In the genomic region with DNA sequence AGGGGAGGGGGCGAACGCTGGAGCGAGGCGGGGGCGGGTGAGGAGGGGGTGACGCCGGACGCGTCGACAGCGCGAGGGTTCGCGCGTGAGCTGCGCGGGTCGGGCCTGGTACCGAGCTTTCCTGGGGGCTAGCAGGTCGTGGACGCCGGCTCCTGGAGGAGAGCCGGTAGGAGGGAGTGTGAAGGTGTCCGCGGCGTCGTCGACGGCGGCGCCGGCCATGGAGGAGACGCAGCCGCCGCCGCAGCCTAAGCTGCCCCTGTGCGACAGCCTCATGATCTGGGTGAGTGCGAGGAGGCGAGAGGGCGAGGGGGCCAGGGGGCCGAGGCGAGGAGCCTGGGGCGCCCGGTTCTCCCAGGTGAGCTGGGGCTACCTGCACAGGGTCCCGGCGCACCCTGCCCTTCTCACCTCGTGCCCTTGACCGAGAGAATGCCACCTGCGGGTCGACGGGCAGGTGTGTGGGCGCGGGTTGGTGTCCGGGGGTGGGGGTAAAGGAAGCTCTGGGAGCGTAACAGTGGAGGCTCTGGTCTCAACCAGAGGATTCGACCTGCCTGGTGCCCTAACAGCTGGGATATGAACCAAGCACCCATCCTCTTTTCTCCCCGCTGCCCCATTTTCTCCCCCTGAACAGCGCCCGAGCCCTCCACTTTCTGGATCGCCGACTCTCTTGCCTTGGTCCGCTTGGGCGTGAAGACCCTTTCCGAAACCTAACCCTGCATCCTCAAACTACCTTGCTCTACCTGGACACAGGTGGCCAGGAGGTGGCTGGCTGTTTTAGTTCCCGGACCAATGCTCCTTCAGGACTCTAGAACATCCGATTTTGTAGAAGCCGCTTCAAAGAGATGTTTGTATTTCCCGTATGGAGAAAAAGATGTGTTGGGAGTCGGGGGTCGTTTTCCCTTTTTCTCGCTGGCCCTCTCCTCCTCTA, we compare ENCODE assay signal across 9 cellular contexts. TPM values are rescaled to one million over a fixed set of nuclear protein-coding genes. Genes with fewer than 3 reads are reported as not detected.
A peak's percentile ranks its signal among the peaks of the same experiment; 100 is the strongest.
DNase-seq lines count a peak whose midpoint lies in the region; ATAC-seq, FAIRE-seq and TF ChIP-seq lines count a peak whose summit lies in the region.
"Had no signal": no experiment of that assay in that cellular context is flagged by ENCODE, and none has a peak within 500 bp of the region (broad histone marks: within the 10 kb centered on the region; RNA-seq: fewer than 3 reads in every experiment).

A gene (plus strand): TSS at position 49 of the 925 bp plus-strand sequence. CDS start 169 bp downstream, at position 218.

- peaks cover 7% of the 10 kb centered on the region; the same call in 1 of the 2 replicates for H3K23me2 ChIP-seq in H1 (ENCODE audit: low read depth, low read length)

- peaks cover 5 to 13% (median 11%) of the 10 kb centered on the region in 4 donors for H3K4me1 Mint-ChIP-seq in naive thymus-derived CD8-positive, alpha-beta T cell

- H3K9me3 Mint-ChIP-seq in naive thymus-derived CD8-positive, alpha-beta T cell = no peaks in the 10 kb centered on the region

- H3K4ac ChIP-seq in H1 (replicated peaks; ENCODE audit: insufficient read length, low read depth, low read length) = no peak within 1 kb of the TSS

- H3K4me3 ChIP-seq in Peyer's patch (peak within 1 kb of the TSS; percentile 65 to 88 (median 73)), H1 (ENCODE audit: extremely low read depth in 1 of 4, insufficient read depth in 2 of 4, low read depth in 3 of 4, low read length in 4 of 4) (peak within 1 kb of the TSS; percentile 66 to 97 (median 74))
- H3K4me3 ChIP-seq: SJSA1 had no signal

- DNase-seq in Peyer's patch = peak in 2 of 3 donors; percentile 17 to 51
- peak; percentile 5 to 86 for DNase-seq in H1 (ENCODE audit: low read depth in 1 of 2, low spot score in 2 of 2)
- peak in 1 of 10 donors; percentile 18 for DNase-seq in naive thymus-derived CD8-positive, alpha-beta T cell
- DNase-seq in hepatic stellate cell (ENCODE audit: low spot score) = no peak
- no peak for DNase-seq in SIG-M5 (lab: John Stamatoyannopoulos, UW)
- no peak for DNase-seq in NCI-H446 (lab: John Stamatoyannopoulos, UW)

- no peak within 1 kb of the TSS for H3K23ac ChIP-seq in H1 (ENCODE audit: insufficient read length)

- peaks cover 0 to 47% of the 10 kb centered on the region in 2 experiments; a peak in 2 of 4 replicates for H3K79me2 ChIP-seq in H1 (ENCODE audit: control insufficient read depth in 1 of 2, insufficient read depth in 2 of 2, low read length in 2 of 2)

- H2BK12ac ChIP-seq in H1 (ENCODE audit: low read depth, low read length) = 0 out of 2 replicates have a peak within 1 kb of the TSS, but pooled peaks have one; percentile 62

- FAIRE-seq in H1 (lab: Jason Lieb, UNC) = peak; percentile 36

- H3K27ac Mint-ChIP-seq in naive thymus-derived CD8-positive, alpha-beta T cell = peak within 1 kb of the TSS in 7 of 10 donors; percentile 72 to 95 (median 88)

- H2BK120ac ChIP-seq in H1 (replicated peaks; ENCODE audit: low read depth, low read length) = no peak within 1 kb of the TSS

- peak within 1 kb of the TSS; percentile 92 for H4K8ac ChIP-seq in H1 (ENCODE audit: extremely low read depth, insufficient read depth, low read length)

- H2BK20ac ChIP-seq in H1 (ENCODE audit: low read length) = no peak within 1 kb of the TSS

- peak within 1 kb of the TSS; percentile 70 to 80 (median 75) for H3K27ac ChIP-seq in Peyer's patch
- peak within 1 kb of the TSS; percentile 57; the same call in 1 of the 2 replicates for H3K27ac ChIP-seq in H1 (ENCODE audit: low read depth, low read length)
- H3K27ac ChIP-seq: SJSA1 had no signal

- no peaks in the 10 kb centered on the region for H3K9me3 ChIP-seq in Peyer's patch
- no peaks in the 10 kb centered on the region for H3K9me3 ChIP-seq in H1 (ENCODE audit: insufficient read depth in 2 of 2, low read depth in 1 of 2, low read length in 1 of 2)
- H3K9me3 ChIP-seq: SJSA1 had no signal

- no peak within 1 kb of the TSS for H3K14ac ChIP-seq in H1 (ENCODE audit: insufficient read length)

- H3K36me3 Mint-ChIP-seq in naive thymus-derived CD8-positive, alpha-beta T cell = no peaks in the 10 kb centered on the region

- no peak for TF ChIP-seq POLR2A in Peyer's patch (IDR thresholded peaks at IDR 0.05)
- TF ChIP-seq POLR2A in H1 (IDR thresholded peaks at IDR 0.05; ENCODE audit: control extremely low read depth in 1 of 2, low read depth in 2 of 2, low read length in 2 of 2) = peak; percentile 49 to 62

- TF ChIP-seq CTCF in Peyer's patch (IDR thresholded peaks at IDR 0.05) (no peak), H1 (IDR thresholded peaks at IDR 0.05; ENCODE audit: control extremely low read depth in 1 of 3, insufficient read depth in 1 of 3, low read depth in 1 of 3, low read length in 3 of 3) (no peak)

- H3K36me3 ChIP-seq in Peyer's patch (no peaks in the 10 kb centered on the region), H1 (ENCODE audit: control insufficient read depth in 2 of 4, insufficient read depth in 4 of 4, low read length in 3 of 4) (no peaks in the 10 kb centered on the region)
- H3K36me3 ChIP-seq: SJSA1 had no signal

- ATAC-seq in GM18858 (IDR thresholded peaks at IDR 0.05; ENCODE audit: unreplicated experiment) (peak; percentile 6), HG02610 (IDR thresholded peaks at IDR 0.05; ENCODE audit: unreplicated experiment) (peak; percentile 22)
- ATAC-seq in naive thymus-derived CD8-positive, alpha-beta T cell = peak; percentile 1 to 58

- H3K4me3 Mint-ChIP-seq in naive thymus-derived CD8-positive, alpha-beta T cell = peak within 1 kb of the TSS in 4 of 10 donors; percentile 34 to 86 (median 42)

- peak within 1 kb of the TSS; percentile 83 for H4K91ac ChIP-seq in H1 (replicated peaks; ENCODE audit: insufficient read length, low read length)

- no peak within 1 kb of the TSS for H3K56ac ChIP-seq in H1 (replicated peaks; ENCODE audit: insufficient read length, low read depth, low read length)

- H3K4me2 ChIP-seq in H1 (ENCODE audit: insufficient read depth in 1 of 2, low read depth in 2 of 2, low read length in 2 of 2) = peak within 1 kb of the TSS; percentile 69 to 97

- POLR2A ChIA-PET in H1 (lab: Charles Lee; ENCODE audit: partially characterized antibody) = interaction anchor here (1.6 to 2.0 kb wide), 3 partner anchors 10 to 20 kb away, joined by 3 to 5 read pairs (median 4); no protein-coding TSS in a partner anchor
- POLR2A ChIA-PET in naive thymus-derived CD8-positive, alpha-beta T cell (lab: Charles Lee) = interaction anchor here (0.5 to 1.6 kb wide), 4 partner anchors 8 to 111 kb away, joined by 3 to 10 read pairs (median 3); a partner anchor contains a TSS

- 6% methylated on average over 32 of the region's 71 CpGs; no CpG with 5 or more reads in 1 of the 2 experiments for WGBS in H1 (ENCODE audit: extremely low coverage in 1 of 2, insufficient coverage in 1 of 2, insufficient read length in 1 of 2, insufficient replicate concordance in 2 of 2, low coverage in 1 of 2, low lambda C conversion rate in 2 of 2, missing lambda C conversion rate in 1 of 2), 2 experiments

- H3K18ac ChIP-seq in H1 (ENCODE audit: extremely low read depth, low read length) = peak within 1 kb of the TSS; percentile 22; the same call in 1 of the 2 replicates

- CTCF ChIA-PET in H1 (lab: Charles Lee; ENCODE audit: partially characterized antibody) = interaction anchor here (0.6 kb wide), 1 partner anchor 64 kb away, joined by 3 read pairs; no protein-coding TSS in a partner anchor

- H2AK5ac ChIP-seq in H1 (ENCODE audit: low read depth, low read length) = no peak within 1 kb of the TSS

- H3K4me1 ChIP-seq in Peyer's patch (peaks cover 0 to 8% (median 0%) of the 10 kb centered on the region in 4 donors), H1 (replicated peaks in 1 of 4; ENCODE audit: control insufficient read depth in 3 of 4, insufficient read depth in 4 of 4, low read length in 3 of 4) (peaks cover 0 to 14% (median 0%) of the 10 kb centered on the region in 4 experiments; a peak in 3 of 7 replicates)
- H3K4me1 ChIP-seq: SJSA1 had no signal

- no peak for TF ChIP-seq EP300 in H1 (IDR thresholded peaks at IDR 0.05; ENCODE audit: borderline replicate concordance in 1 of 2, low read depth in 2 of 2, low read length in 2 of 2)

- H2AFZ ChIP-seq in H1 (ENCODE audit: low read length) = peak within 1 kb of the TSS; percentile 10; the same call in 1 of the 2 replicates

- no peaks in the 10 kb centered on the region; the same call in 1 of the 2 replicates for H3K79me1 ChIP-seq in H1 (ENCODE audit: low read depth, low read length)

- H3K27me3 ChIP-seq in Peyer's patch (peaks cover 0 to 4% of the 10 kb centered on the region in 2 donors), H1 (replicated peaks in 1 of 4; ENCODE audit: control insufficient read depth in 3 of 4, extremely low read depth in 1 of 4, insufficient read depth in 3 of 4, low read length in 3 of 4) (0 out of 7 replicates have a peak, but pooled peaks cover 0 to 2% (median 0%) of the 10 kb centered on the region in 4 experiments)

- peak within 1 kb of the TSS; percentile 49; the same call in 1 of the 2 replicates for H2BK5ac ChIP-seq in H1 (ENCODE audit: low read depth, low read length)

- no peaks in the 10 kb centered on the region for H4K20me1 ChIP-seq in H1 (replicated peaks in 1 of 2; ENCODE audit: control insufficient read depth in 1 of 2, insufficient read depth in 2 of 2, low read length in 2 of 2)

- TF ChIP-seq RAD21 in H1 (IDR thresholded peaks at IDR 0.05 in 1 of 2, conservative IDR thresholded peaks at IDR 0.05 in 1 of 2; ENCODE audit: low read depth in 2 of 2, low read length in 2 of 2) = no peak

- peak within 1 kb of the TSS; percentile 37 for H4K5ac ChIP-seq in H1 (ENCODE audit: insufficient read length, low read depth, low read length)

- peaks cover 3 to 13% (median 9%) of the 10 kb centered on the region in 5 donors for H3K27me3 Mint-ChIP-seq in naive thymus-derived CD8-positive, alpha-beta T cell

- H2BK15ac ChIP-seq in H1 (ENCODE audit: low read length) = peak within 1 kb of the TSS; percentile 40; the same call in 1 of the 2 replicates

- H3K9ac ChIP-seq in H1 (replicated peaks in 1 of 4; ENCODE audit: extremely low read depth in 1 of 4, low read depth in 3 of 4, low read length in 3 of 4) = peak within 1 kb of the TSS; percentile 44 to 86 (median 64)

TF ChIP-seq in H1, 55 proteins besides CTCF, POLR2A, EP300 and RAD21 (continues in another document):
- TF ChIP-seq YY1 (IDR thresholded peaks at IDR 0.05; ENCODE audit: low read depth, low read length) (peak; percentile 42; the same call in 1 of the 2 replicates), ASH2L (IDR thresholded peaks at IDR 0.05; ENCODE audit: low read length) (peak; percentile 75)

RNA-seq across cellular contexts. Expression of the gene that starts here (rescaled TPM):
- total RNA-seq in Peyer's patch = 10 to 100 TPM; 20.6 to 72.3 (median 36.4) TPM
- 34.5 and 39.5 TPM in 2 replicates for total RNA-seq in H1 (2021; fragmentation: NEBNext Ultra II Directional; extraction: Animal tissue kit (Norgen Biotek cat#: 25700))
- polyA plus RNA-seq in H1 (2011; rRNA removed) = 2.9 and 5.6 TPM in 2 replicates
- 8.2 TPM for polyA plus RNA-seq in H1 (2011; cell fraction: cytosol; rRNA removed)
- 4.1 TPM for polyA plus RNA-seq in H1 (2011; cell fraction: nucleus; rRNA removed)
- polyA plus RNA-seq in H1 (2012, experiment 1 of 2) = 11.5 to 25.0 TPM (median 18.0 TPM) in 4 replicates
- polyA plus RNA-seq in H1 (2012, experiment 2 of 2) = 3.0 TPM
- 21.6 TPM for polyA plus RNA-seq in H1 (2013, experiment 1 of 2)
- 18.2 TPM for polyA plus RNA-seq in H1 (2013, experiment 2 of 2)
- polyA minus RNA-seq in H1 (2011; rRNA and poly(A)+ RNA removed) = 8.7 and 9.0 TPM in 2 replicates
- 14.9 TPM for polyA minus RNA-seq in H1 (2011; cell fraction: cytosol; rRNA and poly(A)+ RNA removed)
- polyA minus RNA-seq in H1 (2011; cell fraction: nucleus; rRNA and poly(A)+ RNA removed) = 22.5 TPM
- 10 to 100 TPM; 20.8 to 25.2 TPM for total RNA-seq in naive thymus-derived CD8-positive, alpha-beta T cell
- polyA plus RNA-seq in naive thymus-derived CD8-positive, alpha-beta T cell = 10 to 100 TPM; 14.3 to 17.2 (median 14.9) TPM
- total RNA-seq: SJSA1 had no signal

Comparison
In these comparisons a context has a peak if more than half of its experiments do, and no peak if none do; other contexts are left out.
1. DNase-seq: peak in Peyer's patch (2 of 3) and H1 (2 of 2); none in hepatic stellate cell (single experiment), SIG-M5 (single experiment) and NCI-H446 (0 of 2).
2. POLR2A ChIP-seq: peak in H1 (2 of 2); none in Peyer's patch (0 of 2).
3. Peak in every context shown above with its lines, with median percentiles within 50 percentile points of each other: ATAC-seq.